ENCODE assay signal across 8 cellular contexts in genomic region chr1:212477014-212477679, GRCh38. TPM values are rescaled to one million over a fixed set of nuclear protein-coding genes. Genes with fewer than 3 reads are reported as not detected.
DNase-seq lines count a peak whose midpoint lies in the region; ATAC-seq, FAIRE-seq and TF ChIP-seq lines count a peak whose summit lies in the region.

No MANE protein-coding gene starts in this region.

- no peaks in the 10 kb centered on the region for H3K9me3 ChIP-seq in BE2C
- H3K9me3 ChIP-seq in keratinocyte (ENCODE audit: control insufficient read depth, low read depth, low read length), result no peaks in the 10 kb centered on the region

- ATAC-seq in GM19043 (IDR thresholded peaks at IDR 0.05; ENCODE audit: low read depth, unreplicated experiment), result peak; percentile 94
- peak; percentile 87 for ATAC-seq in HG03196 (IDR thresholded peaks at IDR 0.05; ENCODE audit: unreplicated experiment)
- ATAC-seq in activated B cell treated with CpG ODN at 0.5 μM for 24 hours (ENCODE audit: low read depth), result peak; percentile 97

- no peak overlapping the region for H3K4me3 Mint-ChIP-seq in activated B cell treated with CpG ODN at 0.5 μM for 24 hours

- TF ChIP-seq CTCF in BE2C (IDR thresholded peaks at IDR 0.05; ENCODE audit: low read depth, low read length), result peak; percentile 99
- TF ChIP-seq CTCF in activated B cell treated with CpG ODN at 0.5 μM for 24 hours (IDR thresholded peaks at IDR 0.05), result peak; percentile 85
- TF ChIP-seq CTCF in cardiac fibroblast (IDR thresholded peaks at IDR 0.05; ENCODE audit: low read depth, low read length), result peak; percentile 96
- TF ChIP-seq CTCF in keratinocyte (optimal IDR thresholded peaks at IDR 0.05 in 1 of 3, IDR thresholded peaks at IDR 0.05 in 1 of 3, conservative IDR thresholded peaks at IDR 0.05 in 1 of 3; ENCODE audit: extremely low read depth in 1 of 3, insufficient read depth in 2 of 3, low read length in 3 of 3), result peak; percentile 79 to 93 (median 91)

- no peak overlapping the region for H3K27ac ChIP-seq in keratinocyte (ENCODE audit: control insufficient read depth, insufficient read depth, low read length)

- DNase-seq in BE2C (peak; percentile 85), NCI-H345 treated with DMSO at 0.1 percent for 48 hours (lab: John Stamatoyannopoulos, UW; ENCODE audit: unreplicated experiment) (peak; percentile 70), activated B cell treated with CpG ODN at 0.5 μM for 24 hours (peak; percentile 52), cardiac fibroblast (ENCODE audit: low read depth in 2 of 2) (peak; percentile 89), keratinocyte (ENCODE audit: low read depth, low spot score) (peak; percentile 46)
- DNase-seq in stimulated activated CD4-positive, alpha-beta T cell treated with anti-CD3 and anti-CD28 coated beads, Interleukin-2, amount 100 ng/mL, for 24 hours, result peak; percentile 78 to 79

- no peak overlapping the region for H3K27ac Mint-ChIP-seq in activated B cell treated with CpG ODN at 0.5 μM for 24 hours

- H3K4me3 ChIP-seq in BE2C (ENCODE audit: low read depth, low read length) (no peak overlapping the region), cardiac fibroblast (replicated peaks in 1 of 2; ENCODE audit: low read depth in 2 of 2, low read length in 2 of 2) (no peak overlapping the region), keratinocyte (ENCODE audit: control insufficient read depth in 2 of 3, extremely low read depth in 1 of 3, insufficient read depth in 2 of 3, low read depth in 1 of 3, low read length in 3 of 3) (no peak overlapping the region)

- H4K20me1 ChIP-seq in keratinocyte (ENCODE audit: control insufficient read depth, extremely low read depth, insufficient read depth, low read length), result no peaks in the 10 kb centered on the region

- H3K4me2 ChIP-seq in keratinocyte (ENCODE audit: control insufficient read depth, extremely low read depth, insufficient read depth, low read depth, low read length), result peak overlapping the region; percentile 9

- H3K4me1 Mint-ChIP-seq in activated B cell treated with CpG ODN at 0.5 μM for 24 hours, result peaks cover 8% of the 10 kb centered on the region

- peaks cover 19% of the 10 kb centered on the region for H3K27me3 Mint-ChIP-seq in activated B cell treated with CpG ODN at 0.5 μM for 24 hours

- CTCF ChIA-PET in activated B cell treated with CpG ODN at 0.5 μM for 24 hours (lab: Charles Lee), result interaction anchor here (0.6 to 3.2 kb wide), 39 partner anchors 11 to 963 kb away, joined by 3 to 58 read pairs (median 4); no protein-coding TSS in a partner anchor

- no peaks in the 10 kb centered on the region for H3K9me1 ChIP-seq in keratinocyte (ENCODE audit: control insufficient read depth, extremely low read depth, insufficient read depth, low read length)

- dilution Hi-C loops in keratinocyte (cut with MboI; ENCODE audit: extremely low pct_ligation_motif_present, low sequenced_read_pairs), result no loop called here

- intact Hi-C loops in activated B cell treated with CpG ODN at 0.5 μM for 24 hours (cut with micrococcal nuclease), result loop anchor here (1.0 kb wide), 8 partner anchors 82 to 518 kb away; partner anchors contain the start of genes ATF3 and BATF3

- FAIRE-seq in keratinocyte (lab: Jason Lieb, UNC), result peak; percentile 86

- no peaks in the 10 kb centered on the region for H3K79me2 ChIP-seq in keratinocyte (ENCODE audit: control insufficient read depth, insufficient read depth, low read length)

- H3K9ac ChIP-seq in keratinocyte (ENCODE audit: control insufficient read depth, extremely low read depth, insufficient read depth, low read length), result no peak overlapping the region

- H3K9me3 Mint-ChIP-seq in activated B cell treated with CpG ODN at 0.5 μM for 24 hours, result no peaks in the 10 kb centered on the region

- H3K36me3 ChIP-seq in BE2C, result no peaks in the 10 kb centered on the region
- H3K36me3 ChIP-seq in keratinocyte (ENCODE audit: control insufficient read depth in 2 of 2, extremely low read depth in 1 of 2, insufficient read depth in 2 of 2, low read length in 2 of 2), result no peaks in the 10 kb centered on the region

- H3K4me1 ChIP-seq in BE2C, result peaks cover 5% of the 10 kb centered on the region; the same call in 1 of the 2 replicates
- H3K4me1 ChIP-seq in keratinocyte (ENCODE audit: control insufficient read depth, extremely low read depth, insufficient read depth, low read length), result peaks cover 12% of the 10 kb centered on the region

- no peaks in the 10 kb centered on the region for H3K27me3 ChIP-seq in BE2C
- no peaks in the 10 kb centered on the region for H3K27me3 ChIP-seq in keratinocyte (ENCODE audit: control insufficient read depth, extremely low read depth, insufficient read depth, low read length)

- POLR2A ChIA-PET in activated B cell treated with CpG ODN at 0.5 μM for 24 hours (lab: Charles Lee), result interaction anchor here (0.7 to 2.9 kb wide), 6 partner anchors 69 to 263 kb away, joined by 3 to 38 read pairs (median 6); partner anchors contain the start of gene ATF3

- no peak overlapping the region for H2AFZ ChIP-seq in keratinocyte (ENCODE audit: control insufficient read depth, low read length)

- H3K36me3 Mint-ChIP-seq in activated B cell treated with CpG ODN at 0.5 μM for 24 hours (ENCODE audit: low read depth), result no peaks in the 10 kb centered on the region

RNA-seq across cellular contexts. Expression of gene NENF, which starts 44.4 kb away (rescaled TPM):
- polyA plus RNA-seq in BE2C (2012; ENCODE audit: insufficient read depth, insufficient read length, low read depth), result 73.7 TPM
- 24.1 and 26.4 TPM in 2 replicates for total RNA-seq in activated B cell treated with CpG ODN at 0.5 μM for 24 hours
- 37.8 to 72.2 TPM (median 65.6 TPM) in 3 replicates for polyA plus RNA-seq in keratinocyte
- polyA plus RNA-seq in keratinocyte (2011; ENCODE audit: low read depth), result 51.0 TPM
- 48.5 and 56.2 TPM in 2 replicates for polyA plus RNA-seq in keratinocyte (2011; cell fraction: cytosol; rRNA removed)
- 13.9 and 14.0 TPM in 2 replicates for polyA plus RNA-seq in keratinocyte (2011; cell fraction: nucleus; rRNA removed)
- 45.7 and 68.9 TPM in 2 replicates for polyA plus RNA-seq in keratinocyte (2012; ENCODE audit: low replicate concordance)
- 14.9 to 21.2 TPM (median 20.1 TPM) in 3 replicates for polyA minus RNA-seq in keratinocyte
- 32.8 TPM for polyA minus RNA-seq in keratinocyte (2011; cell fraction: cytosol; rRNA and poly(A)+ RNA removed)
- polyA minus RNA-seq in keratinocyte (2011; cell fraction: nucleus; rRNA and poly(A)+ RNA removed), result 3.7 and 5.5 TPM in 2 replicates
